In genomic region chr6:138297761-138298298, GRCh38 we compare ENCODE assay signal across 18 cellular contexts.
A peak's percentile ranks its signal among the peaks of the same experiment; 100 is the strongest.
DNase-seq lines count a peak whose midpoint lies in the region; ATAC-seq, FAIRE-seq and TF ChIP-seq lines count a peak whose summit lies in the region.
"Had no signal": no experiment of that assay in that cellular context is flagged by ENCODE, and none has a peak within 500 bp of the region (broad histone marks: within the 10 kb centered on the region; RNA-seq: fewer than 3 reads in every experiment).

No MANE protein-coding gene starts in this region.

- intact Hi-C loops in A673 (cut with micrococcal nuclease; ENCODE audit: unreplicated experiment), result no loop called here

- H3K27ac Mint-ChIP-seq in activated T-helper 17 cell treated with anti-CD3 and anti-CD28 coated beads, Interleukin-2, amount 50 U/mL, for 72 hours, result no peak overlapping the region
- H3K27ac Mint-ChIP-seq in glutamatergic neuron (ENCODE audit: unreplicated experiment), result no peak overlapping the region
- no peak overlapping the region for H3K27ac Mint-ChIP-seq in endodermal cell
- H3K27ac Mint-ChIP-seq: activated CD8-positive, alpha-beta memory T cell treated with anti-CD3 and anti-CD28 coated beads, Interleukin-2, amount 10 ng/mL, durations not matched to agents 7 days and 5 days had no signal

- H3K4me1 Mint-ChIP-seq in activated T-helper 17 cell treated with anti-CD3 and anti-CD28 coated beads, Interleukin-2, amount 50 U/mL, for 72 hours, result no peaks in the 10 kb centered on the region
- H3K4me1 Mint-ChIP-seq in glutamatergic neuron (ENCODE audit: low read depth, unreplicated experiment), result no peaks in the 10 kb centered on the region
- peaks cover 32% of the 10 kb centered on the region for H3K4me1 Mint-ChIP-seq in endodermal cell
- H3K4me1 Mint-ChIP-seq: activated CD8-positive, alpha-beta memory T cell treated with anti-CD3 and anti-CD28 coated beads, Interleukin-2, amount 10 ng/mL, durations not matched to agents 7 days and 5 days; neural crest cell had no signal

- H3K4me1 ChIP-seq in A673 (ENCODE audit: insufficient read depth, low read length, poor library complexity, severe bottlenecking), result no peaks in the 10 kb centered on the region
- H3K4me1 ChIP-seq in endodermal cell (ENCODE audit: control insufficient read depth, insufficient read depth, low read length), result peaks cover 3% of the 10 kb centered on the region
- H3K4me1 ChIP-seq: tibial nerve had no signal

- CTCF ChIA-PET in A673 (lab: Charles Lee), result no interaction called here

- 85% methylated on average over 1 of the region's 1 CpG; no CpG with 5 or more reads in 1 of the 2 experiments for WGBS in endodermal cell (ENCODE audit: insufficient coverage in 1 of 2, insufficient read length in 1 of 2), 2 experiments

- H3K9ac ChIP-seq in endodermal cell (ENCODE audit: extremely low read depth, low read length, poor library complexity, severe bottlenecking), result no peak overlapping the region

- peak; percentile 95 for ATAC-seq in activated T-helper 17 cell treated with anti-CD3 and anti-CD28 coated beads, Interleukin-2, amount 50 U/mL, for 72 hours (replicated peaks)
- ATAC-seq in HG02840 (IDR thresholded peaks at IDR 0.05; ENCODE audit: low FRiP score, unreplicated experiment), result no peak
- ATAC-seq: activated CD8-positive, alpha-beta memory T cell treated with anti-CD3 and anti-CD28 coated beads, Interleukin-2, amount 10 ng/mL, durations not matched to agents 7 days and 5 days; Panc1 had no signal

- H3K27me3 Mint-ChIP-seq in activated T-helper 17 cell treated with anti-CD3 and anti-CD28 coated beads, Interleukin-2, amount 50 U/mL, for 72 hours, result peaks cover 24% of the 10 kb centered on the region
- no peaks in the 10 kb centered on the region for H3K27me3 Mint-ChIP-seq in glutamatergic neuron (ENCODE audit: unreplicated experiment)
- peaks cover 81% of the 10 kb centered on the region for H3K27me3 Mint-ChIP-seq in endodermal cell (ENCODE audit: insufficient read depth)

- H3K27me3 ChIP-seq in A673 (replicated peaks; ENCODE audit: insufficient read depth, low read depth, low read length, poor library complexity) (no peaks in the 10 kb centered on the region), endodermal cell (ENCODE audit: control insufficient read depth, insufficient read depth, low read length, poor library complexity, severe bottlenecking) (peaks cover 71% of the 10 kb centered on the region)
- H3K27me3 ChIP-seq: MG63, tibial nerve had no signal

- peak; percentile 33 for DNase-seq in A673 (ENCODE audit: low spot score)
- DNase-seq in AG20443 (ENCODE audit: low spot score), result peak; percentile 37
- DNase-seq in coronary artery (ENCODE audit: low spot score), result no peak
- no peak for DNase-seq in glutamatergic neuron
- no peak for DNase-seq in endodermal cell
- DNase-seq: activated CD8-positive, alpha-beta memory T cell treated with anti-CD3 and anti-CD28 coated beads, Interleukin-2, amount 10 ng/mL, durations not matched to agents 7 days and 5 days; activated naive CD4-positive, alpha-beta T cell treated with Interleukin-2 at 50 U/mL for 16 hours; effector memory CD4-positive, alpha-beta T cell; MG63; NCI-H748 treated with DMSO at 0.1 percent for 48 hours; stimulated activated CD4-positive, alpha-beta T cell treated with anti-CD3 and anti-CD28 coated beads, Interleukin-4, amount 100 ng/mL, for 24 hours had no signal

- H3K36me3 ChIP-seq in A673 (ENCODE audit: insufficient read depth, low read length, poor library complexity, severe bottlenecking), result no peaks in the 10 kb centered on the region
- H3K36me3 ChIP-seq in endodermal cell (ENCODE audit: control insufficient read depth, insufficient read depth, low read length), result peaks cover 22% of the 10 kb centered on the region
- H3K36me3 ChIP-seq: tibial nerve had no signal

- H3K4me3 Mint-ChIP-seq in activated T-helper 17 cell treated with anti-CD3 and anti-CD28 coated beads, Interleukin-2, amount 50 U/mL, for 72 hours, result no peak overlapping the region
- H3K4me3 Mint-ChIP-seq in glutamatergic neuron (ENCODE audit: unreplicated experiment) (no peak overlapping the region), endodermal cell (no peak overlapping the region)
- H3K4me3 Mint-ChIP-seq: activated CD8-positive, alpha-beta memory T cell treated with anti-CD3 and anti-CD28 coated beads, Interleukin-2, amount 10 ng/mL, durations not matched to agents 7 days and 5 days; neural crest cell had no signal

- H3K4me3 ChIP-seq in A673 (ENCODE audit: low read depth, low read length, poor library complexity, severe bottlenecking), result no peak overlapping the region
- H3K4me3 ChIP-seq in coronary artery, result no peak overlapping the region
- no peak overlapping the region for H3K4me3 ChIP-seq in endodermal cell (ENCODE audit: low read length)
- H3K4me3 ChIP-seq: MG63, tibial nerve had no signal

- H3K9me3 Mint-ChIP-seq in activated T-helper 17 cell treated with anti-CD3 and anti-CD28 coated beads, Interleukin-2, amount 50 U/mL, for 72 hours, result no peaks in the 10 kb centered on the region
- no peaks in the 10 kb centered on the region for H3K9me3 Mint-ChIP-seq in glutamatergic neuron (ENCODE audit: unreplicated experiment)
- no peaks in the 10 kb centered on the region for H3K9me3 Mint-ChIP-seq in endodermal cell
- H3K9me3 Mint-ChIP-seq: neural crest cell had no signal

- FAIRE-seq in islet of Langerhans (lab: Jason Lieb, UNC), result peak; percentile 47

- POLR2A ChIA-PET in A673 (lab: Charles Lee; ENCODE audit: low non-redundant PET), result no interaction called here

- H3K36me3 Mint-ChIP-seq in activated T-helper 17 cell treated with anti-CD3 and anti-CD28 coated beads, Interleukin-2, amount 50 U/mL, for 72 hours (ENCODE audit: low read depth), result no peaks in the 10 kb centered on the region
- H3K36me3 Mint-ChIP-seq in glutamatergic neuron (ENCODE audit: unreplicated experiment) (no peaks in the 10 kb centered on the region), endodermal cell (ENCODE audit: low read depth) (peaks cover 29% of the 10 kb centered on the region)
- H3K36me3 Mint-ChIP-seq: activated CD8-positive, alpha-beta memory T cell treated with anti-CD3 and anti-CD28 coated beads, Interleukin-2, amount 10 ng/mL, durations not matched to agents 7 days and 5 days had no signal

- no TSS peak for BruUV-seq in A673 (replicated peaks; lab: Mats Ljungman, UMichigan)

- H3K9me3 ChIP-seq in A673 (ENCODE audit: low read depth, low read length, poor library complexity, severe bottlenecking), result no peaks in the 10 kb centered on the region
- no peaks in the 10 kb centered on the region for H3K9me3 ChIP-seq in endodermal cell (ENCODE audit: control insufficient read depth, low read length)
- H3K9me3 ChIP-seq: MG63, tibial nerve had no signal

- H3K27ac ChIP-seq in A673 (ENCODE audit: low read depth, low read length, poor library complexity, severe bottlenecking) (no peak overlapping the region), coronary artery (no peak overlapping the region), endodermal cell (ENCODE audit: low read depth, low read length) (no peak overlapping the region)
- H3K27ac ChIP-seq: C4-2B, tibial nerve had no signal

- TF ChIP-seq CTCF in A673 (conservative IDR thresholded peaks at IDR 0.05; ENCODE audit: low read depth, low read length) (no peak), coronary artery (IDR thresholded peaks at IDR 0.05) (no peak), glutamatergic neuron (IDR thresholded peaks at IDR 0.05; ENCODE audit: partially characterized antibody, unreplicated experiment) (no peak), endodermal cell (conservative IDR thresholded peaks at IDR 0.05) (no peak)

Comparison
In these comparisons a context has a peak if more than half of its experiments do, and no peak if none do; other contexts are left out.
1. DNase-seq: peak in A673 (single experiment) and AG20443 (single experiment); none in coronary artery (single experiment), glutamatergic neuron (single experiment) and endodermal cell (single experiment).